8 cellular contexts compared by ENCODE assay signal in the genomic region with DNA sequence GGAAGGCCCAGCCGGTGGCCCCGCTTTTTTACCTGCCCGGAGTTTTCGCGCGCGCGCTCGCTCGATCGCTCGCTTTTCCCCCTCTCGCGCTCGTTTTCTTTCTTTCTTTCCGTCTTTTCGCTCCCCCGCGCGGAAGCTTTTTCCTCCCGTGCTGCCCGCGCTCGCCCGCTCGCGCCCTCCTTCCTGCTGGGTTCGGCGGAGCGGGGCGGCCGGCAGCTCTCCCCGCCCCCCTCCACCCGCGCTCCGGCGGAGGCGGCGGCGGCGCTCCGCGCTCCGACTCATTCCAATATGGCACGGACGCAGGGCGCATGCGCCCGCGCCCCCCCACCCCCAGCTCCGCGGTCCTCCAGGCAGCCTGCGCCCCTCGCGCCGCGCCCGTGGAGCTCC. TPM values are rescaled to one million over a fixed set of nuclear protein-coding genes. Genes with fewer than 3 reads are reported as not detected.
A peak's percentile ranks its signal among the peaks of the same experiment; 100 is the strongest.
DNase-seq lines count a peak whose midpoint lies in the region; ATAC-seq and TF ChIP-seq lines count a peak whose summit lies in the region.

A gene with protein sequence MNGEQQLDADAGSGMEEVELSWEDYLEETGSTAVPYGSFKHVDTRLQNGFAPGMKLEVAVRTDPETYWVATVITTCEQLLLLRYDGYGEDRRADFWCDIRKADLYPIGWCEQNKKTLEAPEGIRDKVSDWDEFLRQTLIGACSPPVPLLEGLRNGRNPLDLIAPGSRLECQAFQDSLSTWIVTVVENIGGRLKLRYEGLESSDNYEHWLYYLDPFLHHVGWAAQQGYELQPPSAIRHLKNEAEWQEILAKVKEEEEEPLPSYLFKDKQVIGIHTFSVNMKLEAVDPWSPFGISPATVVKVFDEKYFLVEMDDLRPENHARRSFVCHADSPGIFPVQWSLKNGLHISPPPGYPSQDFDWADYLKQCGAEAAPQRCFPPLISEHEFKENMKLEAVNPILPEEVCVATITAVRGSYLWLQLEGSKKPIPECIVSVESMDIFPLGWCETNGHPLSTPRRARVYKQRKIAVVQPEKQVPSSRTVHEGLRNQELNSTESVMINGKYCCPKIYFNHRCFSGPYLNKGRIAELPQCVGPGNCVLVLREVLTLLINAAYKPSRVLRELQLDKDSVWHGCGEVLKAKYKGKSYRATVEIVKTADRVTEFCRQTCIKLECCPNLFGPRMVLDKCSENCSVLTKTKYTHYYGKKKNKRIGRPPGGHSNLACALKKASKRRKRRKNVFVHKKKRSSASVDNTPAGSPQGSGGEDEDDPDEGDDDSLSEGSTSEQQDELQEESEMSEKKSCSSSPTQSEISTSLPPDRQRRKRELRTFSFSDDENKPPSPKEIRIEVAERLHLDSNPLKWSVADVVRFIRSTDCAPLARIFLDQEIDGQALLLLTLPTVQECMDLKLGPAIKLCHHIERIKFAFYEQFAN (minus strand): TSS at position 290 of the 387 bp plus-strand sequence. CDS start 76,945 bp downstream, outside the sequence.

- no TSS peak for BruUV-seq in OCI-LY7 (replicated peaks; lab: Mats Ljungman, UMichigan)

- H3K27ac Mint-ChIP-seq in activated T-helper 17 cell treated with anti-CD3 and anti-CD28 coated beads, Interleukin-2, amount 50 U/mL, for 72 hours = peak within 1 kb of the TSS; percentile 98
- H3K27ac Mint-ChIP-seq in nephron progenitor cell = peak within 1 kb of the TSS; percentile 85
- H3K27ac Mint-ChIP-seq in stimulated activated naive CD8-positive, alpha-beta T cell treated with anti-CD3 and anti-CD28 coated beads, Interleukin-15, amount 100 ng/mL, for 72 hours = peak within 1 kb of the TSS; percentile 96 to 97

- H3K4me1 Mint-ChIP-seq in activated T-helper 17 cell treated with anti-CD3 and anti-CD28 coated beads, Interleukin-2, amount 50 U/mL, for 72 hours = peaks cover 37% of the 10 kb centered on the region
- H3K4me1 Mint-ChIP-seq in nephron progenitor cell = peaks cover 20% of the 10 kb centered on the region
- peaks cover 47% of the 10 kb centered on the region for H3K4me1 Mint-ChIP-seq in stimulated activated naive CD8-positive, alpha-beta T cell treated with anti-CD3 and anti-CD28 coated beads, Interleukin-15, amount 100 ng/mL, for 72 hours

- peak within 1 kb of the TSS; percentile 94 for H3K4me3 Mint-ChIP-seq in activated T-helper 17 cell treated with anti-CD3 and anti-CD28 coated beads, Interleukin-2, amount 50 U/mL, for 72 hours
- H3K4me3 Mint-ChIP-seq in nephron progenitor cell = peak within 1 kb of the TSS; percentile 92
- H3K4me3 Mint-ChIP-seq in stimulated activated naive CD8-positive, alpha-beta T cell treated with anti-CD3 and anti-CD28 coated beads, Interleukin-15, amount 100 ng/mL, for 72 hours = peak within 1 kb of the TSS; percentile 95

- H2AFZ ChIP-seq in OCI-LY7 (ENCODE audit: low read length) = peak within 1 kb of the TSS; percentile 89

- TF ChIP-seq CTCF in AG04450 (IDR thresholded peaks at IDR 0.05; ENCODE audit: low read depth, low read length) (no peak), OCI-LY7 (conservative IDR thresholded peaks at IDR 0.05; ENCODE audit: low read length) (no peak), fibroblast of the aortic adventitia (IDR thresholded peaks at IDR 0.05; ENCODE audit: insufficient read depth, low read length) (no peak), nephron progenitor cell (IDR thresholded peaks at IDR 0.05) (no peak)

- peak within 1 kb of the TSS; percentile 67 for H3K4me3 ChIP-seq in AG04450 (ENCODE audit: low read depth, low read length)
- H3K4me3 ChIP-seq in OCI-LY7 (ENCODE audit: low read depth, low read length, poor library complexity, severe bottlenecking) = peak within 1 kb of the TSS; percentile 85
- peak within 1 kb of the TSS; percentile 72 for H3K4me3 ChIP-seq in fibroblast of the aortic adventitia (ENCODE audit: low read depth, low read length)

- no peaks in the 10 kb centered on the region; the same call in 1 of the 2 replicates for H3K9me3 ChIP-seq in AG04450 (ENCODE audit: control insufficient read depth, insufficient read depth, low read length)
- no peaks in the 10 kb centered on the region for H3K9me3 ChIP-seq in OCI-LY7 (ENCODE audit: low read length)

- H3K9me3 Mint-ChIP-seq in activated T-helper 17 cell treated with anti-CD3 and anti-CD28 coated beads, Interleukin-2, amount 50 U/mL, for 72 hours = no peaks in the 10 kb centered on the region
- no peaks in the 10 kb centered on the region for H3K9me3 Mint-ChIP-seq in nephron progenitor cell
- no peaks in the 10 kb centered on the region for H3K9me3 Mint-ChIP-seq in stimulated activated naive CD8-positive, alpha-beta T cell treated with anti-CD3 and anti-CD28 coated beads, Interleukin-15, amount 100 ng/mL, for 72 hours

- TF ChIP-seq POLR2A in GM18526 (IDR thresholded peaks at IDR 0.05; ENCODE audit: extremely low read depth, insufficient read length) = peak; percentile 6

- peak; percentile 41 for ATAC-seq in HG03103 (IDR thresholded peaks at IDR 0.05; ENCODE audit: low read depth, unreplicated experiment)
- peak; percentile 65 for ATAC-seq in activated T-helper 17 cell treated with anti-CD3 and anti-CD28 coated beads, Interleukin-2, amount 50 U/mL, for 72 hours (replicated peaks)
- peak; percentile 65 for ATAC-seq in stimulated activated naive CD8-positive, alpha-beta T cell treated with anti-CD3 and anti-CD28 coated beads, Interleukin-15, amount 100 ng/mL, for 72 hours

- no peaks in the 10 kb centered on the region for H3K36me3 ChIP-seq in OCI-LY7 (ENCODE audit: insufficient read depth, low read length)

- H3K27me3 ChIP-seq in AG04450 (ENCODE audit: control insufficient read depth, insufficient read depth, low read length) = peaks cover 11% of the 10 kb centered on the region

- H3K9me2 ChIP-seq in OCI-LY7 (ENCODE audit: insufficient read depth, low read length) = no peaks in the 10 kb centered on the region

- CTCF ChIA-PET in AG04450 (lab: Charles Lee) (interaction anchor here (0.5 to 0.6 kb wide), 2 partner anchors 37 to 88 kb away, joined by 3 to 4 read pairs; no protein-coding TSS in a partner anchor), OCI-LY7 (lab: Charles Lee; ENCODE audit: unreplicated experiment) (interaction anchor here (0.6 to 1.0 kb wide), 3 partner anchors 30 to 373 kb away, joined by 3 to 5 read pairs (median 4); no protein-coding TSS in a partner anchor)

- H3K79me2 ChIP-seq in OCI-LY7 (ENCODE audit: insufficient read depth, low read depth, low read length) = no peaks in the 10 kb centered on the region; the same call in 1 of the 2 replicates

- DNase-seq in AG04450 (ENCODE audit: low read depth, low spot score) = no peak
- peak; percentile 82 for DNase-seq in OCI-LY7 (ENCODE audit: low spot score)
- DNase-seq in fibroblast of the aortic adventitia (ENCODE audit: low read depth) = peak; percentile 34
- peak; percentile 77 for DNase-seq in nephron progenitor cell
- peak; percentile 65 to 74 for DNase-seq in stimulated activated naive CD8-positive, alpha-beta T cell treated with anti-CD3 and anti-CD28 coated beads, Interleukin-15, amount 100 ng/mL, for 72 hours

- peaks cover 22% of the 10 kb centered on the region for H3K4me1 ChIP-seq in OCI-LY7 (ENCODE audit: insufficient read depth, low read length, poor library complexity, severe bottlenecking)

- intact Hi-C loops in OCI-LY7 (cut with micrococcal nuclease; ENCODE audit: unreplicated experiment) = loop anchor here (5.0 to 10.0 kb wide), 2 partner anchors 111 to 358 kb away; a partner anchor contains a TSS

- peaks cover 14% of the 10 kb centered on the region for H3K36me3 Mint-ChIP-seq in activated T-helper 17 cell treated with anti-CD3 and anti-CD28 coated beads, Interleukin-2, amount 50 U/mL, for 72 hours (ENCODE audit: low read depth)
- H3K36me3 Mint-ChIP-seq in nephron progenitor cell (ENCODE audit: low read depth) = no peaks in the 10 kb centered on the region

- H3K27me3 Mint-ChIP-seq in activated T-helper 17 cell treated with anti-CD3 and anti-CD28 coated beads, Interleukin-2, amount 50 U/mL, for 72 hours = no peaks in the 10 kb centered on the region
- peaks cover 56% of the 10 kb centered on the region for H3K27me3 Mint-ChIP-seq in nephron progenitor cell (ENCODE audit: low read depth, poor library complexity)
- H3K27me3 Mint-ChIP-seq in stimulated activated naive CD8-positive, alpha-beta T cell treated with anti-CD3 and anti-CD28 coated beads, Interleukin-15, amount 100 ng/mL, for 72 hours = peaks cover 9% of the 10 kb centered on the region

- peaks cover 7% of the 10 kb centered on the region; the same call in 1 of the 2 replicates for H4K20me1 ChIP-seq in OCI-LY7 (ENCODE audit: insufficient read depth, low read length)

- POLR2A ChIA-PET in AG04450 (lab: Yijun Ruan, JAX) = interaction anchor here (0.6 kb wide), 1 partner anchor 340 kb away, joined by 4 read pairs; a partner anchor contains a TSS
- POLR2A ChIA-PET in OCI-LY7 (lab: Charles Lee) = interaction anchor here (0.6 to 1.4 kb wide), 3 partner anchors 35 to 144 kb away, joined by 3 to 4 read pairs (median 3); no protein-coding TSS in a partner anchor

- peak within 1 kb of the TSS; percentile 98 for H3K4me2 ChIP-seq in OCI-LY7 (ENCODE audit: low read length)

- H3K27ac ChIP-seq in AG04450 (ENCODE audit: low read depth, low read length) = peak within 1 kb of the TSS; percentile 31
- H3K27ac ChIP-seq in OCI-LY7 (ENCODE audit: low read depth, low read length, poor library complexity, severe bottlenecking) = peak within 1 kb of the TSS; percentile 55

RNA-seq across cellular contexts. Expression of the gene that starts here (rescaled TPM):
- polyA plus RNA-seq in AG04450 (2011; rRNA removed) = 1.6 and 2.0 TPM in 2 replicates
- 3.8 and 4.0 TPM in 2 replicates for polyA minus RNA-seq in AG04450 (2011; rRNA and poly(A)+ RNA removed)
- total RNA-seq in OCI-LY7 (2014; rRNA removed; shearing (Covaris generic)) = 8.0 and 18.1 TPM in 2 replicates
- total RNA-seq in OCI-LY7 (2022) (12.9 and 15.5 TPM in 2 replicates), fibroblast of the aortic adventitia (ENCODE audit: low replicate concordance) (7.5 and 12.5 TPM in 2 replicates)
- 10 to 100 TPM; 26.1 to 29.9 TPM for total RNA-seq in activated T-helper 17 cell treated with anti-CD3 and anti-CD28 coated beads, Interleukin-2, amount 50 U/mL, for 72 hours
